Comparison of ENCODE assay signal across 8 cellular contexts in genomic region chr16:1773703-1774455, GRCh38. TPM values are rescaled to one million over a fixed set of nuclear protein-coding genes. Genes with fewer than 3 reads are reported as not detected.
DNase-seq lines count a peak whose midpoint lies in the region; ATAC-seq, FAIRE-seq and TF ChIP-seq lines count a peak whose summit lies in the region.

No MANE protein-coding gene starts in this region.

- H3K27ac ChIP-seq in DND-41 (ENCODE audit: low read length), result peak overlapping the region; percentile 83
- H3K27ac ChIP-seq in Karpas-422 (ENCODE audit: low read length), result peak overlapping the region; percentile 77
- peak overlapping the region; percentile 95 to 97 for H3K27ac ChIP-seq in right atrium auricular region

- H3K9me3 ChIP-seq in DND-41 (ENCODE audit: insufficient read depth, low read length, severe bottlenecking), result no peaks in the 10 kb centered on the region
- no peaks in the 10 kb centered on the region for H3K9me3 ChIP-seq in Karpas-422 (ENCODE audit: low read length)
- no peaks in the 10 kb centered on the region for H3K9me3 ChIP-seq in right atrium auricular region
- H3K9me3 ChIP-seq in skeletal muscle satellite cell (replicated peaks; ENCODE audit: low read length), result no peaks in the 10 kb centered on the region

- peak overlapping the region; percentile 99 for H3K9ac ChIP-seq in DND-41 (ENCODE audit: low read depth, low read length)
- H3K9ac ChIP-seq in Karpas-422 (ENCODE audit: low read length), result peak overlapping the region; percentile 93
- H3K9ac ChIP-seq in skeletal muscle satellite cell (ENCODE audit: low read depth, low read length), result peak overlapping the region; percentile 98

- H3K79me2 ChIP-seq in DND-41 (ENCODE audit: insufficient read depth, low read length) (peaks cover 47% of the 10 kb centered on the region), Karpas-422 (ENCODE audit: low read length) (peaks cover 49% of the 10 kb centered on the region)

- peak; percentile 25 for ATAC-seq in DND-41 (ENCODE audit: insufficient read depth, low read depth)

- H4K20me1 ChIP-seq in DND-41 (ENCODE audit: insufficient read depth, low read length), result peaks cover 52% of the 10 kb centered on the region
- H4K20me1 ChIP-seq in Karpas-422 (ENCODE audit: insufficient read depth, low read depth, low read length), result peaks cover 17% of the 10 kb centered on the region

- H3K4me2 ChIP-seq in DND-41 (ENCODE audit: insufficient read depth, low read length) (peak overlapping the region; percentile 98), Karpas-422 (ENCODE audit: low read depth, low read length, poor library complexity, severe bottlenecking) (peak overlapping the region; percentile 97), skeletal muscle satellite cell (ENCODE audit: low read length) (peak overlapping the region; percentile 85)

- H3K36me3 ChIP-seq in DND-41 (ENCODE audit: insufficient read depth, low read length) (peaks cover 63% of the 10 kb centered on the region), Karpas-422 (ENCODE audit: insufficient read depth, low read length) (peaks cover 2% of the 10 kb centered on the region), right atrium auricular region (peaks cover 33% of the 10 kb centered on the region), skeletal muscle satellite cell (ENCODE audit: insufficient read depth, low read length) (peaks cover 37% of the 10 kb centered on the region)

- TF ChIP-seq CTCF in DND-41 (IDR thresholded peaks at IDR 0.05; ENCODE audit: borderline replicate concordance, extremely low read depth, low read length, poor library complexity, severe bottlenecking) (no peak), right atrium auricular region (IDR thresholded peaks at IDR 0.05) (no peak)

- H2AFZ ChIP-seq in DND-41 (ENCODE audit: low read depth, low read length) (peak overlapping the region; percentile 93), Karpas-422 (ENCODE audit: low read length) (peak overlapping the region; percentile 43; the same call in 1 of the 2 replicates)

- no peak for DNase-seq in DND-41
- peak; percentile 68 for DNase-seq in Karpas-422
- peak; percentile 19 for DNase-seq in activated effector memory CD4-positive, alpha-beta T cell treated with Interleukin-2 at 50 U/mL for 16 hours
- no peak for DNase-seq in right atrium auricular region (ENCODE audit: low spot score)
- DNase-seq in NCI-H187 (lab: John Stamatoyannopoulos, UW), result no peak
- no peak for DNase-seq in NCI-H510A treated with DMSO at 0.1 percent for 48 hours (lab: John Stamatoyannopoulos, UW)
- DNase-seq in RCC 7860 (ENCODE audit: low spot score), result no peak

- H3K27me3 ChIP-seq in DND-41 (ENCODE audit: insufficient read depth, low read length, poor library complexity), result no peaks in the 10 kb centered on the region
- H3K27me3 ChIP-seq in Karpas-422 (ENCODE audit: low read length), result no peaks in the 10 kb centered on the region
- no peaks in the 10 kb centered on the region for H3K27me3 ChIP-seq in right atrium auricular region
- H3K27me3 ChIP-seq in skeletal muscle satellite cell (ENCODE audit: control insufficient read depth, insufficient read depth, low read length), result no peaks in the 10 kb centered on the region

- H3K4me1 ChIP-seq in DND-41 (ENCODE audit: insufficient read depth, low read length) (peaks cover 32% of the 10 kb centered on the region), Karpas-422 (ENCODE audit: low read length) (peaks cover 29% of the 10 kb centered on the region), right atrium auricular region (peaks cover 0 to 39% of the 10 kb centered on the region in 2 donors), skeletal muscle satellite cell (ENCODE audit: control insufficient read depth, insufficient read depth, low read length) (peaks cover 32% of the 10 kb centered on the region)

- H3K9me2 ChIP-seq in Karpas-422 (replicated peaks; ENCODE audit: insufficient read depth, low read length), result no peaks in the 10 kb centered on the region

- FAIRE-seq in RCC 7860 (lab: Jason Lieb, UNC), result no peak

- H3K4me3 ChIP-seq in DND-41 (ENCODE audit: low read depth in 1 of 2, low read length in 2 of 2) (peak overlapping the region; percentile 54 to 90), Karpas-422 (ENCODE audit: low read length) (peak overlapping the region; percentile 86), right atrium auricular region (peak overlapping the region; percentile 70 to 94), skeletal muscle satellite cell (ENCODE audit: low read length) (peak overlapping the region; percentile 92)

RNA-seq across cellular contexts. Expression of gene MRPS34, which starts 0.9 kb away (rescaled TPM):
- 101 and 177 TPM in 2 replicates for total RNA-seq in Karpas-422 (2014; rRNA removed; shearing (Covaris generic); ENCODE audit: low replicate concordance)
- 10 to 100 TPM; 58.8 to 77.9 TPM for total RNA-seq in right atrium auricular region
- total RNA-seq in skeletal muscle satellite cell (2012; rRNA removed), result 82.8 and 95.8 TPM in 2 replicates

RNA-seq across cellular contexts. Expression of gene EME2, which starts 1.3 kb away (rescaled TPM):
- 7.7 and 27.2 TPM in 2 replicates for total RNA-seq in Karpas-422 (2014; rRNA removed; shearing (Covaris generic); ENCODE audit: low replicate concordance)
- 1 to 10 TPM; 3.5 to 5.0 TPM for total RNA-seq in right atrium auricular region
- total RNA-seq in skeletal muscle satellite cell (2012; rRNA removed), result 11.7 and 15.1 TPM in 2 replicates

RNA-seq across cellular contexts. Expression of gene NME3, which starts 2.5 kb away (rescaled TPM):
- 35.9 and 83.0 TPM in 2 replicates for total RNA-seq in Karpas-422 (2014; rRNA removed; shearing (Covaris generic); ENCODE audit: low replicate concordance)
- 10 to 100 TPM; 51.3 to 56.2 TPM for total RNA-seq in right atrium auricular region
- 45.1 and 50.2 TPM in 2 replicates for total RNA-seq in skeletal muscle satellite cell (2012; rRNA removed)

RNA-seq across cellular contexts. Expression of gene SPSB3, which starts 8.5 kb away (rescaled TPM):
- total RNA-seq in Karpas-422 (2014; rRNA removed; shearing (Covaris generic); ENCODE audit: low replicate concordance), result 38.5 and 73.9 TPM in 2 replicates
- total RNA-seq in right atrium auricular region, result 10 to 100 TPM; 41.9 to 49.0 TPM
- total RNA-seq in skeletal muscle satellite cell (2012; rRNA removed), result 17.0 and 17.2 TPM in 2 replicates

RNA-seq across cellular contexts. Expression of gene NUBP2, which starts 8.9 kb away (rescaled TPM):
- total RNA-seq in Karpas-422 (2014; rRNA removed; shearing (Covaris generic); ENCODE audit: low replicate concordance), result 35.9 and 66.3 TPM in 2 replicates
- 10 to 100 TPM; 70.3 to 77.9 TPM for total RNA-seq in right atrium auricular region
- total RNA-seq in skeletal muscle satellite cell (2012; rRNA removed), result 84.7 and 85.4 TPM in 2 replicates

Comparison
In these comparisons a context has a peak if more than half of its experiments do, and no peak if none do; other contexts are left out.
1. DNase-seq: peak in Karpas-422 (single experiment) and activated effector memory CD4-positive, alpha-beta T cell treated with Interleukin-2 at 50 U/mL for 16 hours (single experiment); none in DND-41 (single experiment), right atrium auricular region (single experiment), NCI-H187 (0 of 2), NCI-H510A treated with DMSO at 0.1 percent for 48 hours (single experiment) and RCC 7860 (single experiment).
2. Peak in every context shown above with its lines, with median percentiles within 50 percentile points of each other: H3K27ac ChIP-seq, H3K4me2 ChIP-seq, H3K4me3 ChIP-seq and H3K9ac ChIP-seq.